8 cellular contexts compared by ENCODE assay signal in genomic region chr1:23980006-23980724, GRCh38. TPM values are rescaled to one million over a fixed set of nuclear protein-coding genes. Genes with fewer than 3 reads are reported as not detected.
DNase-seq lines count a peak whose midpoint lies in the region; ATAC-seq and TF ChIP-seq lines count a peak whose summit lies in the region.

SRSF10 (minus strand) TSS chr1:23980327; CDS start chr1:23980255, 72 bp downstream.

- TF ChIP-seq CTCF in GM10248 (IDR thresholded peaks at IDR 0.05; ENCODE audit: control extremely low read depth, extremely low read depth, low read depth, missing control alignments) (no peak), SK-N-SH (IDR thresholded peaks at IDR 0.05) (peak; percentile 40), suprapubic skin (IDR thresholded peaks at IDR 0.05) (peak in 1 of 2 donors; percentile 40)

- peaks cover 22% of the 10 kb centered on the region for H3F3A ChIP-seq in SK-N-SH (replicated peaks; ENCODE audit: insufficient read depth)

- peak within 1 kb of the TSS; percentile 81 for H3K4me2 ChIP-seq in SK-N-SH

- peak within 1 kb of the TSS; percentile 74 to 90 for H3K4me3 ChIP-seq in SK-N-SH (ENCODE audit: low read depth in 2 of 2, low read length in 1 of 2)
- peak within 1 kb of the TSS; percentile 90 for H3K4me3 ChIP-seq in suprapubic skin

- H4K20me1 ChIP-seq in SK-N-SH (ENCODE audit: insufficient read depth) = peaks cover 42% of the 10 kb centered on the region

- 2% methylated on average over 38 of the region's 67 CpGs for whole genome bisulfite sequencing in SK-N-SH (ENCODE audit: low lambda C conversion rate)
- WGBS in suprapubic skin = 0% methylated on average over 49 of the region's 67 CpGs

- no peaks in the 10 kb centered on the region for H3K27me3 ChIP-seq in SK-N-SH (ENCODE audit: insufficient read depth)
- no peaks in the 10 kb centered on the region for H3K27me3 ChIP-seq in suprapubic skin

- peaks cover 49% of the 10 kb centered on the region for H3K79me2 ChIP-seq in SK-N-SH (ENCODE audit: insufficient read depth)

- TF ChIP-seq EP300 in SK-N-SH (IDR thresholded peaks at IDR 0.05; ENCODE audit: borderline replicate concordance in 1 of 2, low read depth in 1 of 2, low read length in 1 of 2) = no peak
- no peak for TF ChIP-seq EP300 in suprapubic skin (IDR thresholded peaks at IDR 0.05)

- H2AFZ ChIP-seq in SK-N-SH (ENCODE audit: low read depth) = peak within 1 kb of the TSS; percentile 85

- H3K9me2 ChIP-seq in SK-N-SH = no peaks in the 10 kb centered on the region

- POLR2A ChIA-PET in GM10248 (lab: Yijun Ruan, JAX) (interaction anchor here (0.6 kb wide), 1 partner anchor 67 kb away, joined by 3 read pairs; no protein-coding TSS in a partner anchor), SK-N-SH (lab: Yijun Ruan, JAX) (interaction anchor here (0.7 to 2.1 kb wide), 2 partner anchors 10 to 21 kb away, joined by 4 to 7 read pairs; partner anchors contain the start of gene PNRC2)

- H3K9me3 ChIP-seq in SK-N-SH (no peaks in the 10 kb centered on the region; the same call in 1 of the 2 replicates), suprapubic skin (no peaks in the 10 kb centered on the region)

- no peak for TF ChIP-seq RAD21 in SK-N-SH (IDR thresholded peaks at IDR 0.05; ENCODE audit: low read length)

- H3K27ac ChIP-seq in SK-N-SH (ENCODE audit: low read depth in 2 of 2, low read length in 1 of 2) (peak within 1 kb of the TSS; percentile 93 to 97), suprapubic skin (peak within 1 kb of the TSS; percentile 99)

- H3K4me1 ChIP-seq in SK-N-SH (ENCODE audit: control insufficient read depth in 1 of 2, insufficient read depth in 2 of 2, low read depth in 1 of 2, low read length in 1 of 2) (peaks cover 15 to 25% of the 10 kb centered on the region in 2 experiments; a peak in 3 of 4 replicates), suprapubic skin (peaks cover 64% of the 10 kb centered on the region)

- H3K9ac ChIP-seq in SK-N-SH = peak within 1 kb of the TSS; percentile 99

- H3K36me3 ChIP-seq in SK-N-SH (replicated peaks in 1 of 2; ENCODE audit: control insufficient read depth in 1 of 2, insufficient read depth in 2 of 2, low read length in 1 of 2) (peaks cover 29 to 31% of the 10 kb centered on the region in 2 experiments), suprapubic skin (no peaks in the 10 kb centered on the region)

- CTCF ChIA-PET in GM10248 (lab: Yijun Ruan, JAX) = no interaction called here
- CTCF ChIA-PET in SK-N-SH (lab: Yijun Ruan, JAX) = interaction anchor here (0.9 to 1.0 kb wide), 4 partner anchors 12 to 208 kb away, joined by 3 to 4 read pairs (median 3); no protein-coding TSS in a partner anchor

- ATAC-seq in HG02588 (IDR thresholded peaks at IDR 0.05; ENCODE audit: unreplicated experiment) = peak; percentile 90

- TF ChIP-seq POLR2A in suprapubic skin (IDR thresholded peaks at IDR 0.05) = peak; percentile 94 to 99

- DNase-seq in GM10248 (ENCODE audit: extremely low spot score) (peak; percentile 97), NCI-H1048 (lab: John Stamatoyannopoulos, UW) (peak; percentile 96), SK-N-SH (peak; percentile 97), germinal center (ENCODE audit: low spot score) (peak; percentile 96), nucleus accumbens (lab: John Stamatoyannopoulos, UW) (peak; percentile 58 to 99 (median 96)), suprapubic skin (ENCODE audit: low spot score in 2 of 2) (peak; percentile 99)
- DNase-seq in activated naive CD4-positive, alpha-beta T cell treated with anti-CD3 and anti-CD28 coated beads, Interleukin-2, amount 50 U/mL, for 16 hours = peak; percentile 97

TF ChIP-seq in SK-N-SH, 30 proteins besides CTCF, POLR2A, EP300 and RAD21 (continues in another document):
- TF ChIP-seq MXI1 (IDR thresholded peaks at IDR 0.05; ENCODE audit: low read depth, low read length) = peak; percentile 79
- TF ChIP-seq SMC3 (IDR thresholded peaks at IDR 0.05; ENCODE audit: low read depth, low read length) = no peak
- peak; percentile 74 for TF ChIP-seq TAF1 (IDR thresholded peaks at IDR 0.05; ENCODE audit: borderline replicate concordance, low read depth, low read length)
- no peak for TF ChIP-seq JUND (IDR thresholded peaks at IDR 0.05)
- no peak for TF ChIP-seq MEF2A (IDR thresholded peaks at IDR 0.05; ENCODE audit: borderline replicate concordance, low read depth)
- no peak for TF ChIP-seq RXRA (IDR thresholded peaks at IDR 0.05; ENCODE audit: borderline replicate concordance, low read depth)
- TF ChIP-seq FOXM1 (IDR thresholded peaks at IDR 0.05; ENCODE audit: low read depth) = 0 out of 2 replicates have a peak, but pooled peaks have one; percentile 40
- peak; percentile 99 for TF ChIP-seq ZBTB33 (IDR thresholded peaks at IDR 0.05; ENCODE audit: borderline replicate concordance, low read depth)
- no peak for TF ChIP-seq RFX5 (IDR thresholded peaks at IDR 0.05; ENCODE audit: low read length)
- TF ChIP-seq ELF1 (IDR thresholded peaks at IDR 0.05) = no peak
- TF ChIP-seq NRF1 (IDR thresholded peaks at IDR 0.05; ENCODE audit: low read depth, low read length) = peak; percentile 100
- no peak for TF ChIP-seq PBX3 (IDR thresholded peaks at IDR 0.05)
- TF ChIP-seq TEAD4 (IDR thresholded peaks at IDR 0.05; ENCODE audit: borderline replicate concordance, insufficient read depth) = no peak
- peak; percentile 43; the same call in 1 of the 2 replicates for TF ChIP-seq FOXJ3 (CRISPR knock-in tag; IDR thresholded peaks at IDR 0.05)
- peak; percentile 14; the same call in 1 of the 2 replicates for TF ChIP-seq RCOR1 (IDR thresholded peaks at IDR 0.05; ENCODE audit: low read length)
- TF ChIP-seq USF1 (IDR thresholded peaks at IDR 0.05; ENCODE audit: borderline replicate concordance, low read depth) = no peak
- peak; percentile 85 for TF ChIP-seq YY1 (IDR thresholded peaks at IDR 0.05; ENCODE audit: low read depth)
- no peak; the same call in 1 of the 2 replicates for TF ChIP-seq TCF12 (IDR thresholded peaks at IDR 0.05)
- peak; percentile 99 for TF ChIP-seq CHD2 (IDR thresholded peaks at IDR 0.05; ENCODE audit: low read length, partially characterized antibody)
- no peak for TF ChIP-seq GABPA (IDR thresholded peaks at IDR 0.05; ENCODE audit: low read depth)
- TF ChIP-seq USF2 (IDR thresholded peaks at IDR 0.05; ENCODE audit: borderline replicate concordance, low read depth, low read length) = no peak
- no peak for TF ChIP-seq EZH2phosphoT487 (IDR thresholded peaks at IDR 0.05; ENCODE audit: borderline replicate concordance, low read depth)
- no peak for TF ChIP-seq IRF3 (IDR thresholded peaks at IDR 0.05; ENCODE audit: low read depth, low read length)
- TF ChIP-seq NFIC (IDR thresholded peaks at IDR 0.05; ENCODE audit: borderline replicate concordance) = no peak

RNA-seq across cellular contexts. Expression of gene SRSF10, which starts in this region (rescaled TPM):
- polyA plus RNA-seq in SK-N-SH (2012; rRNA removed) = 79.8 and 81.8 TPM in 2 replicates
- 74.3 and 75.6 TPM in 2 replicates for polyA plus RNA-seq in SK-N-SH (2012; cell fraction: cytosol; rRNA removed)
- 110 and 164 TPM in 2 replicates for polyA plus RNA-seq in SK-N-SH (2012; cell fraction: nucleus; rRNA removed)
- 100 to 1,000 TPM in 1 of 4 donors, 10 to 100 TPM in 3; 67.7 to 162 (median 74.2) TPM for total RNA-seq in suprapubic skin

Comparison
In these comparisons a context has a peak if more than half of its experiments do, and no peak if none do; other contexts are left out.
1. Peak in every context shown above with its lines: DNase-seq, ATAC-seq, H3K4me3 ChIP-seq and H3K27ac ChIP-seq.